Comparison of ENCODE assay signal across 11 cellular contexts in genomic region chr17:8096541-8096940, GRCh38. TPM values are rescaled to one million over a fixed set of nuclear protein-coding genes. Genes with fewer than 3 reads are reported as not detected.
"Had no signal": no experiment of that assay in that cellular context is flagged by ENCODE, and none has a peak within 500 bp of the region (broad histone marks: within the 10 kb centered on the region; RNA-seq: fewer than 3 reads in every experiment).

No MANE protein-coding gene starts in this region.

- DNase-seq: GM23248, GOT3, H7, H9, HCEC 1CT, HFFc6 had no signal

- H3K4me1 ChIP-seq: HAP-1 had no signal

- H3K4me3 ChIP-seq: GM23248, GM23338, HAP-1 had no signal

- H2AFZ ChIP-seq: GM23248, GM23338 had no signal

- ATAC-seq: GM23338, HCT116 had no signal

- H3K9me3 Mint-ChIP-seq: GM23338, H9, HFFc6 had no signal

- H3K9ac ChIP-seq: GM23248 had no signal

- H3K27ac Mint-ChIP-seq: GM23338, H9, HFFc6 had no signal

- H3K27ac ChIP-seq: GM23248 had no signal

- H3K9me3 ChIP-seq: HAP-1 had no signal

- FAIRE-seq: H54 had no signal

- H3K4me2 ChIP-seq: GM23338 had no signal

- H3K4me3 Mint-ChIP-seq: GM23338, H9, HFFc6 had no signal

- H3K36me3 ChIP-seq: HAP-1 had no signal

RNA-seq across cellular contexts. Expression of gene ALOX12B, which starts 9.0 kb away (rescaled TPM):
- total RNA-seq: GM23248, H4, H7, HFFc6 had no signal
- polyA plus RNA-seq: GM23248 had no signal

RNA-seq across cellular contexts. Expression of gene ALOXE3, which starts 21.8 kb away (rescaled TPM):
- total RNA-seq: H4, H7 had no signal

RNA-seq across cellular contexts. Expression of gene HES7, which starts 27.4 kb away (rescaled TPM):
- total RNA-seq: GM23248 had no signal
- polyA plus RNA-seq: GM23248, GM23338 had no signal

RNA-seq across cellular contexts. Expression of gene ALOX15B, which starts 57.7 kb away (rescaled TPM):
- total RNA-seq: GM23248, H4, H7, H9, HFFc6 had no signal
- polyA plus RNA-seq: GM23248 had no signal
